17 cellular contexts compared by ENCODE assay signal in the genomic region with DNA sequence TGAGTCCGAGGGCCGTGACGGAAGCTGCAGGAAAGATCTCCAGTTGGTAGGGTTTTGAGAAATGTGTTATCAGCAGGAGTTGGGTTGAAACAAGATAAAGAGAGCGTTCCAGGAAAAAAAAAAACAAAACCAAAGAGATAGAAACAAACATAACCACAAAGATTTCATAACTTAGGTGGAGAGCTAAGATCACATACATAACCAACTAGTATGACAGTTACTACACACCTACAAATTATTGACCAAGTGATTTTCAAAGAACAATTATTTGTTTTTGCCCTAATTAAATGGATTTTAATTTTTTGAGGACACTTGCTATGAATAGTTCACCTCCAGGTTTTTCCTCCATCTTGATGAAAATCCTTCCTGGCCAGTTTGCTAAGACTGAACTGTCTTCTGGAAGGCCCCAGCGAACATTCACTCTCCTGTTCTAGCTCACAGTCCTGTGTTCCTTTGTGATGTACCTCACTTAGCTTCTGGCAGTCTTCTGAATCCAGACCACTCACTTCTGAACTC.
DNase-seq lines count a peak whose midpoint lies in the region; ATAC-seq and TF ChIP-seq lines count a peak whose summit lies in the region.
"Had no signal": no experiment of that assay in that cellular context is flagged by ENCODE, and none has a peak within 500 bp of the region (broad histone marks: within the 10 kb centered on the region; RNA-seq: fewer than 3 reads in every experiment).

No MANE protein-coding gene starts in this region.

- H3K36me3 ChIP-seq in CD8-positive, alpha-beta T cell (ENCODE audit: insufficient read depth, low read length): no peaks in the 10 kb centered on the region
- H3K36me3 ChIP-seq in colonic mucosa: no peaks in the 10 kb centered on the region

- POLR2A ChIA-PET in CD8-positive, alpha-beta T cell (lab: Charles Lee): interaction anchor here (1.3 kb wide), 1 partner anchor 129 kb away, joined by 4 read pairs; no protein-coding TSS in a partner anchor

- peak overlapping the region; percentile 83 for H3K27ac Mint-ChIP-seq in CD8-positive, alpha-beta T cell
- H3K27ac Mint-ChIP-seq in activated naive CD4-positive, alpha-beta T cell treated with anti-CD3 and anti-CD28 coated beads, Interleukin-2, amount 50 U/mL, for 72 hours: peak overlapping the region; percentile 11 to 76
- peak overlapping the region; percentile 76 for H3K27ac Mint-ChIP-seq in glutamatergic neuron (ENCODE audit: unreplicated experiment)
- H3K27ac Mint-ChIP-seq: dendritic cell treated with granulocyte-macrophage colony-stimulating factor and Interleukin-4, amounts not matched to agents 40 ng/mL and 50 ng/mL, for 4 days had no signal

- no peak overlapping the region for H3K4me3 ChIP-seq in CD8-positive, alpha-beta T cell (ENCODE audit: low read depth, low read length)
- no peak overlapping the region for H3K4me3 ChIP-seq in colonic mucosa
- H3K4me3 ChIP-seq: body of pancreas, lower lobe of right lung, MG63, smooth muscle cell, thoracic aorta had no signal

- no peak for TF ChIP-seq CTCF in CD8-positive, alpha-beta T cell (IDR thresholded peaks at IDR 0.05)
- TF ChIP-seq CTCF in glutamatergic neuron (IDR thresholded peaks at IDR 0.05; ENCODE audit: partially characterized antibody, unreplicated experiment) (no peak), colonic mucosa (IDR thresholded peaks at IDR 0.05) (no peak)

- peaks cover 30% of the 10 kb centered on the region for H3K4me1 Mint-ChIP-seq in CD8-positive, alpha-beta T cell (ENCODE audit: low read depth)
- H3K4me1 Mint-ChIP-seq in glutamatergic neuron (ENCODE audit: low read depth, unreplicated experiment): peaks cover 48% of the 10 kb centered on the region

- H3K27ac ChIP-seq in CD8-positive, alpha-beta T cell (ENCODE audit: low read depth, low read length): peak overlapping the region; percentile 12
- H3K27ac ChIP-seq in colonic mucosa: no peak overlapping the region
- H3K27ac ChIP-seq: body of pancreas, lower lobe of right lung, thoracic aorta had no signal

- H3K4me1 ChIP-seq in CD8-positive, alpha-beta T cell (ENCODE audit: insufficient read depth, low read length): peaks cover 19% of the 10 kb centered on the region
- H3K4me1 ChIP-seq in colonic mucosa: no peaks in the 10 kb centered on the region
- H3K4me1 ChIP-seq: body of pancreas, lower lobe of right lung had no signal

- no peak for DNase-seq in CD8-positive, alpha-beta T cell
- peak; percentile 22 for DNase-seq in NCI-H226
- DNase-seq in activated naive CD4-positive, alpha-beta T cell treated with anti-CD3 and anti-CD28 coated beads, Interleukin-2, amount 50 U/mL, for 72 hours (ENCODE audit: low spot score in 2 of 2): no peak
- DNase-seq in glutamatergic neuron: no peak
- DNase-seq in iPS-NIHi11 (ENCODE audit: low spot score): no peak
- no peak for DNase-seq in colonic mucosa
- no peak for DNase-seq in NCI-H2107 (lab: John Stamatoyannopoulos, UW)
- no peak for DNase-seq in DMS153 treated with DMSO at 0.1 percent for 48 hours (lab: John Stamatoyannopoulos, UW; ENCODE audit: unreplicated experiment)
- DNase-seq: body of pancreas; lower lobe of right lung; MG63; NCI-H1694 treated with DMSO at 0.1 percent for 48 hours; stimulated activated CD4-positive, alpha-beta T cell treated with anti-CD3 and anti-CD28 coated beads, Interleukin-4, amount 100 ng/mL, for 4 hours; stimulated activated CD8-positive, alpha-beta memory T cell treated with anti-CD3 and anti-CD28 coated beads, Interleukin-4, amount 100 ng/mL, for 48 hours had no signal

- intact Hi-C loops in CD8-positive, alpha-beta T cell (cut with DNase I, micrococcal nuclease): no loop called here
- intact Hi-C loops in colonic mucosa (cut with DNase I): no loop called here

- H3K36me3 Mint-ChIP-seq in CD8-positive, alpha-beta T cell: peaks cover 51% of the 10 kb centered on the region
- peaks cover 16 to 24% of the 10 kb centered on the region in 2 donors for H3K36me3 Mint-ChIP-seq in activated naive CD4-positive, alpha-beta T cell treated with anti-CD3 and anti-CD28 coated beads, Interleukin-2, amount 50 U/mL, for 72 hours
- H3K36me3 Mint-ChIP-seq in glutamatergic neuron (ENCODE audit: unreplicated experiment): peaks cover 17% of the 10 kb centered on the region

- no peaks in the 10 kb centered on the region for H3K9me3 ChIP-seq in CD8-positive, alpha-beta T cell (ENCODE audit: low read length)
- no peaks in the 10 kb centered on the region for H3K9me3 ChIP-seq in colonic mucosa
- H3K9me3 ChIP-seq: body of pancreas, lower lobe of right lung, MG63, thoracic aorta had no signal

- H3K27me3 Mint-ChIP-seq in CD8-positive, alpha-beta T cell (ENCODE audit: low read depth): no peaks in the 10 kb centered on the region
- peaks cover 6% of the 10 kb centered on the region for H3K27me3 Mint-ChIP-seq in glutamatergic neuron (ENCODE audit: unreplicated experiment)
- H3K27me3 Mint-ChIP-seq: dendritic cell treated with granulocyte-macrophage colony-stimulating factor and Interleukin-4, amounts not matched to agents 40 ng/mL and 50 ng/mL, for 4 days had no signal

- H3K4me3 Mint-ChIP-seq in CD8-positive, alpha-beta T cell: peak overlapping the region; percentile 43
- peak overlapping the region; percentile 69 for H3K4me3 Mint-ChIP-seq in glutamatergic neuron (ENCODE audit: unreplicated experiment)
- H3K4me3 Mint-ChIP-seq: dendritic cell treated with granulocyte-macrophage colony-stimulating factor and Interleukin-4, amounts not matched to agents 40 ng/mL and 50 ng/mL, for 4 days had no signal

- no peaks in the 10 kb centered on the region for H3K9me3 Mint-ChIP-seq in CD8-positive, alpha-beta T cell
- H3K9me3 Mint-ChIP-seq in activated naive CD4-positive, alpha-beta T cell treated with anti-CD3 and anti-CD28 coated beads, Interleukin-2, amount 50 U/mL, for 72 hours: peaks cover 0 to 5% of the 10 kb centered on the region in 2 donors
- H3K9me3 Mint-ChIP-seq in glutamatergic neuron (ENCODE audit: unreplicated experiment): peaks cover 11% of the 10 kb centered on the region
- H3K9me3 Mint-ChIP-seq: dendritic cell treated with granulocyte-macrophage colony-stimulating factor and Interleukin-4, amounts not matched to agents 40 ng/mL and 50 ng/mL, for 4 days had no signal

- CTCF ChIA-PET in CD8-positive, alpha-beta T cell (lab: Charles Lee): interaction anchor here (1.0 to 3.1 kb wide), 6 partner anchors 12 to 180 kb away, joined by 3 to 8 read pairs (median 4); no protein-coding TSS in a partner anchor

- no peaks in the 10 kb centered on the region for H3K27me3 ChIP-seq in CD8-positive, alpha-beta T cell (ENCODE audit: insufficient read depth, low read length)
- H3K27me3 ChIP-seq in colonic mucosa: no peaks in the 10 kb centered on the region
- H3K27me3 ChIP-seq: body of pancreas, MG63 had no signal

- H3K9ac ChIP-seq in colonic mucosa (ENCODE audit: low read depth in 2 of 2, low read length in 2 of 2): no peak overlapping the region

- ATAC-seq in CD8-positive, alpha-beta T cell: peak; percentile 9
- peak; percentile 31 to 74 for ATAC-seq in activated naive CD4-positive, alpha-beta T cell treated with anti-CD3 and anti-CD28 coated beads, Interleukin-2, amount 50 U/mL, for 72 hours
- ATAC-seq: body of pancreas had no signal
